In the genomic region with DNA sequence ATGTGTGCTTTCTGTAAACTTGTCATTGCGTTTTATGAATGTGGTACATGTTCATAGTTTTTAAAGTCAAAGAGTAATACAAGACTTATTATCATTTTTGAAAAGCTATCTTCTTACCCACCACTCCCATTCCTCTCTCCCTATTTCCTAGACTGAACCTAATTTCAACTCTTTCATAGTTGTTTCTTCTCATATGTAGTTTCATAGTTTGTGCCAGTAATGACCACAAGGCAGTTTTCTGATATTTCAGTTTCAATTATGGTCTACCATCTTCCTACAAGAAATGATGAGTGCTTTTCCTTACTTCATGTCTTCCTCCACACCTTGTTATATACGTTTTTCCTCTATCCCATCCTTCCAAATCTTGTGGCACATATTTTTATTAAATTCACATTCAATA, we compare ENCODE assay signal across 9 cellular contexts.
"Had no signal": no experiment of that assay in that cellular context is flagged by ENCODE, and none has a peak within 500 bp of the region (broad histone marks: within the 10 kb centered on the region; RNA-seq: fewer than 3 reads in every experiment).

No MANE protein-coding gene starts in this region.

- H2AFZ ChIP-seq: GM23248 had no signal

- H3K27ac ChIP-seq: GM23248, HL-60 had no signal

- DNase-seq: GM23248, GOT3, H7, HFFc6, IMR-90 had no signal

- H3K9me3 ChIP-seq: HAP-1 had no signal

- H3K4me3 ChIP-seq: GM23248, HAP-1, K562 had no signal

- H3K36me3 ChIP-seq: HAP-1 had no signal

- FAIRE-seq: K562 had no signal

- H3K9ac ChIP-seq: GM23248 had no signal

- H3K27ac Mint-ChIP-seq: HFFc6 had no signal

- H3K4me3 Mint-ChIP-seq: HFFc6 had no signal

- ATAC-seq: HCT116, K562 had no signal
